27 cellular contexts compared by ENCODE assay signal in genomic region chr4:124435276-124435675, GRCh38.
"Had no signal": no experiment of that assay in that cellular context is flagged by ENCODE, and none has a peak within 500 bp of the region (broad histone marks: within the 10 kb centered on the region; RNA-seq: fewer than 3 reads in every experiment).

No MANE protein-coding gene starts in this region.

- DNase-seq: activated CD4-positive, alpha-beta T cell treated with anti-CD3 and anti-CD28 coated beads for 1 hour; activated CD4-positive, alpha-beta T cell treated with anti-CD3 and anti-CD28 coated beads, Interleukin-2, amount 10 ng/mL, durations not matched to agents 24 days and 14 days; activated CD4-positive, alpha-beta T cell treated with anti-CD3 and anti-CD28 coated beads, Interleukin-2, amount 50 U/mL, for 4 hours; activated CD4-positive, CD25-positive, alpha-beta regulatory T cell; activated CD8-positive, alpha-beta T cell treated with anti-CD3 and anti-CD28 coated beads for 36 hours; activated naive CD4-positive, alpha-beta T cell treated with Interleukin-2 at 50 U/mL for 16 hours; activated naive CD8-positive, alpha-beta T cell treated with anti-CD3 and anti-CD28 coated beads, Interleukin-2, amount 10 ng/mL, durations not matched to agents 7 days and 5 days; activated T-cell treated with anti-CD3 and anti-CD28 coated beads, Interleukin-2, amount 50 U/mL, for 1 hour; activated T-cell treated with anti-CD3 and anti-CD28 coated beads, Interleukin-2, amount 50 U/mL, for 72 hours; adrenal gland; anterior cingulate cortex; central memory CD4-positive, alpha-beta T cell; NCI-H1105; NCI-H1417 treated with DMSO at 0.1 percent for 48 hours; NCI-H187 treated with DMSO at 0.1 percent for 48 hours; NCI-H2081 treated with DMSO at 0.1 percent for 48 hours; NCI-H345; NCI-H524 treated with DMSO at 0.1 percent for 48 hours; NCI-H748 treated with DMSO at 0.1 percent for 48 hours; NK-92 treated with Interleukin-12 subunit alpha and Interleukin-12 subunit beta, amount 100 ng/mL, for 24 hours; PC-9; SHP77; SJCRH30; T1000; WERI-Rb-1 had no signal

- H3K4me3 ChIP-seq: adrenal gland, K562, PC-9, SJCRH30, SK-N-MC had no signal

- ATAC-seq: activated CD8-positive, alpha-beta T cell treated with anti-CD3 and anti-CD28 coated beads for 36 hours; activated T-cell treated with anti-CD3 and anti-CD28 coated beads, Interleukin-2, amount 50 U/mL, for 72 hours; K562 had no signal
